Comparison of ENCODE assay signal across 8 cellular contexts in the genomic region with DNA sequence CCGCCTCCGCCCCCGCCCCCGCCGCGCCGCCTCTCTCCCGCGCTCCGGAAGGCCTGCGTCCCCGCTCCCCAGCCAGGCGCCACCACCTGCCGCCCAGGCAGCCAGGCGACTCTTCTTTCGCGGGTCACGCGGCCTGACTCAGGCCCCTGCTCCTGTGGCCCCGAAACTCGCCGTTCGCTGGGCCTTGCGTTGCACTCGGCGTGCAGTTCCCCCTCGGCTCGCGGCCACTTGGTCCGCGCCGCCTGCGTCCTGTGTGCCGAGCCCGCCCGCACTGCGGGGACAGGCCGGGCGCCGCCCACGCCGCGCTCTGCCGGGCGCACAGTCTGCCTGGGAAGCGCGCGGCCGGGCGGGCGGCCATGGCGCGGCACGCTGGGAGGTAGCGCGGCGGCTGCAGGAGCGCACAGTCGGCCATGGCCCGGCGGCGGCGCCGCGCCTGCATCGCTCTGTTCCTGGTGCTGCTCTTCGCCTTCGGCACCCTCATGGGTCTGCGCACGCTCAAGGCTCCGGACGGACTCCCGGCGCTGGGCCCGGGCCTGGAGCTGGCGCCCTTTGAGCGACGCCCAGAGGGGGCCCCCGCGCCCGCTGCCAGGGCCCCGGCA. TPM values are rescaled to one million over a fixed set of nuclear protein-coding genes. Genes with fewer than 3 reads are reported as not detected.
A peak's percentile ranks its signal among the peaks of the same experiment; 100 is the strongest.
DNase-seq lines count a peak whose midpoint lies in the region; ATAC-seq and TF ChIP-seq lines count a peak whose summit lies in the region.

A gene with protein sequence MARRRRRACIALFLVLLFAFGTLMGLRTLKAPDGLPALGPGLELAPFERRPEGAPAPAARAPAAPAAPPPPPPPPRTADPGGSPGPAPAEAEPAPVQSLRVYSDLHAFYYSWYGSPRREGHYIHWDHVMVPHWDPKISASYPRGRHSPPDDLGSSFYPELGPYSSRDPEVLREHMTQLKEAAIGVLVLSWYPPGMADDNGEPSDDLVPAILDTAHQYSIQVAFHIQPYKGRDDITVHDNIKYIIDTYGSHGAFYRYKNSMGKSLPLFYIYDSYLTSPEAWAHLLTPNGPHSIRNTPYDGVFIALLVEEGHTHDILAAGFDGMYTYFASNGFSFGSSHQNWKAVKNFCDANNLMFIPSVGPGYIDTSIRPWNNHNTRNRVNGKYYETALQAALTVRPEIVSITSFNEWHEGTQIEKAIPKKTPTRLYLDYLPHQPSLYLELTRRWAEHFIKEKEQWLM (plus strand): TSS at position 75 of the 599 bp plus-strand sequence. CDS start 336 bp downstream, at position 411.

- ATAC-seq in gastrocnemius medialis, result peak; percentile 50 to 61
- ATAC-seq in HG03460 (IDR thresholded peaks at IDR 0.05; ENCODE audit: unreplicated experiment), result no peak

- H3K27ac ChIP-seq in CD8-positive, alpha-beta memory T cell (ENCODE audit: low read depth, low read length), result no peak within 1 kb of the TSS
- H3K27ac ChIP-seq in SK-N-MC (no peak within 1 kb of the TSS), iPS-18a (ENCODE audit: low read length) (no peak within 1 kb of the TSS), gastrocnemius medialis (peak within 1 kb of the TSS in 1 of 4 donors; percentile 33)

- in situ Hi-C loops in gastrocnemius medialis (cut with MboI; ENCODE audit: low sequenced_read_pairs in 4 of 4), result no loop called here

- CTCF ChIA-PET in CD8-positive, alpha-beta memory T cell (lab: Charles Lee), result no interaction called here

- no peak within 1 kb of the TSS for H3K4me3 ChIP-seq in CD8-positive, alpha-beta memory T cell (ENCODE audit: low read length)
- H3K4me3 ChIP-seq in Jurkat, Clone E6-1 (ENCODE audit: low read length), result peak within 1 kb of the TSS; percentile 54
- H3K4me3 ChIP-seq in SK-N-MC, result peak within 1 kb of the TSS; percentile 47; the same call in 1 of the 2 replicates
- H3K4me3 ChIP-seq in iPS-18a (ENCODE audit: low read length), result peak within 1 kb of the TSS; percentile 51
- peak within 1 kb of the TSS; percentile 48 to 69 (median 56) for H3K4me3 ChIP-seq in gastrocnemius medialis

- intact Hi-C loops in gastrocnemius medialis (cut with DNase I; ENCODE audit: low total_unique reads), result no loop called here

- H3K36me3 Mint-ChIP-seq in CD8-positive, alpha-beta memory T cell, result peaks cover 0 to 6% (median 3%) of the 10 kb centered on the region in 3 donors
- peaks cover 23% of the 10 kb centered on the region for H3K36me3 Mint-ChIP-seq in brain

- no peaks in the 10 kb centered on the region for H3K27me3 ChIP-seq in CD8-positive, alpha-beta memory T cell (ENCODE audit: insufficient read depth, low read length, poor library complexity, severe bottlenecking)
- H3K27me3 ChIP-seq in iPS-18a (ENCODE audit: control insufficient read depth, insufficient read depth, low read length) (peaks cover 56% of the 10 kb centered on the region), gastrocnemius medialis (no peaks in the 10 kb centered on the region)

- H3K9me3 Mint-ChIP-seq in CD8-positive, alpha-beta memory T cell, result no peaks in the 10 kb centered on the region
- H3K9me3 Mint-ChIP-seq in brain, result peaks cover 0 to 5% (median 0%) of the 10 kb centered on the region in 5 experiments

- H3K36me3 ChIP-seq in CD8-positive, alpha-beta memory T cell (ENCODE audit: insufficient read depth, low read length), result no peaks in the 10 kb centered on the region
- no peaks in the 10 kb centered on the region for H3K36me3 ChIP-seq in SK-N-MC (ENCODE audit: insufficient read depth, low read length)
- H3K36me3 ChIP-seq in iPS-18a (ENCODE audit: control insufficient read depth, low read depth, low read length), result no peaks in the 10 kb centered on the region
- H3K36me3 ChIP-seq in gastrocnemius medialis, result no peaks in the 10 kb centered on the region

- TF ChIP-seq CTCF in brain (conservative IDR thresholded peaks at IDR 0.05) (no peak), gastrocnemius medialis (IDR thresholded peaks at IDR 0.05 in 4 of 5, conservative IDR thresholded peaks at IDR 0.05 in 1 of 5) (no peak)

- H3K27me3 Mint-ChIP-seq in CD8-positive, alpha-beta memory T cell, result peaks cover 25 to 29% of the 10 kb centered on the region in 2 donors
- H3K27me3 Mint-ChIP-seq in brain, result peaks cover 20% of the 10 kb centered on the region

- peak within 1 kb of the TSS; percentile 72 to 90 (median 75) for H3K4me3 Mint-ChIP-seq in CD8-positive, alpha-beta memory T cell
- H3K4me3 Mint-ChIP-seq in brain, result peak within 1 kb of the TSS; percentile 82 to 95 (median 91)

- POLR2A ChIA-PET in CD8-positive, alpha-beta memory T cell (lab: Charles Lee), result no interaction called here

- H3K9ac ChIP-seq in SK-N-MC (ENCODE audit: insufficient read length) (no peak within 1 kb of the TSS), iPS-18a (ENCODE audit: low read length) (no peak within 1 kb of the TSS)

- peak in 3 of 5 donors; percentile 5 to 37 (median 8) for DNase-seq in CD8-positive, alpha-beta memory T cell
- DNase-seq in GM19238 (ENCODE audit: insufficient read length, low spot score) (peak; percentile 73), SK-N-MC (ENCODE audit: low read depth, low spot score) (no peak), gastrocnemius medialis (peak in 1 of 2 donors; percentile 22)
- DNase-seq in Jurkat, Clone E6-1 (ENCODE audit: low read depth, low spot score), result no peak

- H3K4me1 ChIP-seq in CD8-positive, alpha-beta memory T cell (ENCODE audit: insufficient read depth, low read length), result peaks cover 12% of the 10 kb centered on the region
- H3K4me1 ChIP-seq in iPS-18a (ENCODE audit: control insufficient read depth, low read depth, low read length) (peaks cover 4% of the 10 kb centered on the region), gastrocnemius medialis (peaks cover 9 to 13% of the 10 kb centered on the region in 2 donors)

- no peak for TF ChIP-seq POLR2A in gastrocnemius medialis (IDR thresholded peaks at IDR 0.05)

- H3K9me3 ChIP-seq in CD8-positive, alpha-beta memory T cell (ENCODE audit: low read length), result no peaks in the 10 kb centered on the region
- H3K9me3 ChIP-seq in SK-N-MC (ENCODE audit: low read depth, low read length), result no peaks in the 10 kb centered on the region
- H3K9me3 ChIP-seq in iPS-18a (ENCODE audit: control insufficient read depth, low read depth, low read length), result no peaks in the 10 kb centered on the region
- no peaks in the 10 kb centered on the region for H3K9me3 ChIP-seq in gastrocnemius medialis

- peak within 1 kb of the TSS in 2 of 8 donors; percentile 41 to 93 for H3K27ac Mint-ChIP-seq in CD8-positive, alpha-beta memory T cell
- peak within 1 kb of the TSS; percentile 83 to 98 (median 92) for H3K27ac Mint-ChIP-seq in brain

- peaks cover 12 to 27% (median 12%) of the 10 kb centered on the region in 3 donors for H3K4me1 Mint-ChIP-seq in CD8-positive, alpha-beta memory T cell
- H3K4me1 Mint-ChIP-seq in brain, result peaks cover 25% of the 10 kb centered on the region

RNA-seq across cellular contexts. Expression of the gene that starts here (rescaled TPM):
- total RNA-seq in CD8-positive, alpha-beta memory T cell, result 1 to 10 TPM; 8.0 to 9.0 TPM
- polyA plus RNA-seq in CD8-positive, alpha-beta memory T cell, result 4.0 TPM
- 14.7 TPM for polyA plus RNA-seq in Jurkat, Clone E6-1 (2012; ENCODE audit: insufficient read depth, insufficient read length)
- polyA plus RNA-seq in brain (ENCODE audit: insufficient read depth, low read depth, low replicate concordance), result 98.9 TPM
- 1 to 10 TPM; 2.3 to 9.9 (median 4.0) TPM for total RNA-seq in gastrocnemius medialis

Comparison
In these comparisons a context has a peak if more than half of its experiments do, and no peak if none do; other contexts are left out.
1. RNA of the gene that starts here (polyA plus RNA-seq): 98.9 TPM in brain (single experiment); 4.0 TPM in CD8-positive, alpha-beta memory T cell (single experiment); every median in the first group is over 10 times any median in the second.
2. DNase-seq: peak in CD8-positive, alpha-beta memory T cell (3 of 5) and GM19238 (single experiment); none in Jurkat, Clone E6-1 (single experiment) and SK-N-MC (single experiment).